In genomic region chr5:51383494-51384081, GRCh38 we compare ENCODE assay signal across 9 cellular contexts. TPM values are rescaled to one million over a fixed set of nuclear protein-coding genes. Genes with fewer than 3 reads are reported as not detected.
DNase-seq lines count a peak whose midpoint lies in the region; ATAC-seq and TF ChIP-seq lines count a peak whose summit lies in the region.
"Had no signal": no experiment of that assay in that cellular context is flagged by ENCODE, and none has a peak within 500 bp of the region (broad histone marks: within the 10 kb centered on the region; RNA-seq: fewer than 3 reads in every experiment).

No MANE protein-coding gene starts in this region.

- H4K91ac ChIP-seq in mesenchymal stem cell (ENCODE audit: low read length) = no peak overlapping the region

- peak overlapping the region; percentile 66 to 84 for H3K18ac ChIP-seq in mesenchymal stem cell (ENCODE audit: low read depth in 1 of 2, low read length in 2 of 2)

- peak overlapping the region; percentile 8 for H3K4me3 ChIP-seq in right cardiac atrium (ENCODE audit: low read length)
- no peak overlapping the region for H3K4me3 ChIP-seq in body of pancreas
- peak overlapping the region; percentile 55 to 72 for H3K4me3 ChIP-seq in mesenchymal stem cell (ENCODE audit: insufficient read depth in 1 of 2, low read depth in 1 of 2, low read length in 2 of 2)

- H4K8ac ChIP-seq in mesenchymal stem cell (ENCODE audit: low read length) = peak overlapping the region; percentile 49

- no peak overlapping the region for H2BK5ac ChIP-seq in mesenchymal stem cell (ENCODE audit: low read depth, low read length, poor library complexity, severe bottlenecking)

- intact Hi-C loops in right cardiac atrium (cut with DNase I) = no loop called here
- intact Hi-C loops in Right ventricle myocardium superior (cut with DNase I) = no loop called here
- intact Hi-C loops in body of pancreas (cut with DNase I) = no loop called here

- H3K4me1 ChIP-seq in right cardiac atrium (ENCODE audit: control insufficient read depth, insufficient read depth, low read length) (no peaks in the 10 kb centered on the region), body of pancreas (peaks cover 36% of the 10 kb centered on the region), mesenchymal stem cell (ENCODE audit: control insufficient read depth, insufficient read depth, low read depth, low read length) (peaks cover 21% of the 10 kb centered on the region)

- ATAC-seq in right cardiac atrium (no peak), Right ventricle myocardium superior (ENCODE audit: poor library complexity) (no peak), body of pancreas (peak; percentile 15), HG02642 (IDR thresholded peaks at IDR 0.05; ENCODE audit: poor library complexity, unreplicated experiment) (no peak), GM18517 (IDR thresholded peaks at IDR 0.05; ENCODE audit: unreplicated experiment) (no peak)

- H3K79me1 ChIP-seq in mesenchymal stem cell (replicated peaks; ENCODE audit: low read length, poor library complexity, severe bottlenecking) = no peaks in the 10 kb centered on the region

- H3K9me3 ChIP-seq in right cardiac atrium (ENCODE audit: control insufficient read depth, low read length) (no peaks in the 10 kb centered on the region), body of pancreas (no peaks in the 10 kb centered on the region), mesenchymal stem cell (ENCODE audit: control insufficient read depth, low read length) (no peaks in the 10 kb centered on the region)

- peak overlapping the region; percentile 36 for H2AFZ ChIP-seq in mesenchymal stem cell (ENCODE audit: low read depth, low read length)

- DNase-seq in right cardiac atrium (no peak), Right ventricle myocardium superior (no peak), body of pancreas (no peak), mesenchymal stem cell (peak; percentile 67), NCI-H526 (lab: John Stamatoyannopoulos, UW) (no peak), nucleus accumbens (lab: John Stamatoyannopoulos, UW) (no peak)
- DNase-seq: activated CD4-positive, alpha-beta memory T cell treated with anti-CD3 and anti-CD28 coated beads for 36 hours had no signal

- H3K23ac ChIP-seq in mesenchymal stem cell (ENCODE audit: low read length in 2 of 2) = peak overlapping the region in 1 of 2 experiments; percentile 67

- TF ChIP-seq CTCF in body of pancreas (IDR thresholded peaks at IDR 0.05) = no peak

- peak overlapping the region; percentile 15 for H2BK120ac ChIP-seq in mesenchymal stem cell (ENCODE audit: low read depth, low read length)

- H3K27me3 ChIP-seq in right cardiac atrium (ENCODE audit: control insufficient read depth, insufficient read depth) (peaks cover 10% of the 10 kb centered on the region), body of pancreas (peaks cover 7 to 58% of the 10 kb centered on the region in 2 donors), mesenchymal stem cell (ENCODE audit: control insufficient read depth in 1 of 2, insufficient read depth in 1 of 2, low read length in 2 of 2) (peaks cover 76 to 94% of the 10 kb centered on the region in 2 experiments)

- H3K4ac ChIP-seq in mesenchymal stem cell (ENCODE audit: low read depth in 1 of 2, low read length in 2 of 2) = peak overlapping the region in 1 of 2 experiments; percentile 42

- H2AK5ac ChIP-seq in mesenchymal stem cell (ENCODE audit: low read length, severe bottlenecking) = no peak overlapping the region

- H2BK12ac ChIP-seq in mesenchymal stem cell (ENCODE audit: low read length in 2 of 2) = no peak overlapping the region

- H3K36me3 ChIP-seq in body of pancreas (replicated peaks in 1 of 2; ENCODE audit: insufficient read depth in 1 of 2, low read depth in 2 of 2) (no peaks in the 10 kb centered on the region), mesenchymal stem cell (ENCODE audit: control insufficient read depth in 1 of 2, insufficient read depth in 2 of 2, low read depth in 1 of 2, low read length in 2 of 2) (no peaks in the 10 kb centered on the region)

- H3K14ac ChIP-seq in mesenchymal stem cell (ENCODE audit: low read length in 2 of 2) = no peak overlapping the region

- peak overlapping the region; percentile 7 for H3K9ac ChIP-seq in mesenchymal stem cell (ENCODE audit: low read length)

- H3K4me2 ChIP-seq in mesenchymal stem cell (ENCODE audit: low read length, poor library complexity, severe bottlenecking) = peak overlapping the region; percentile 99

- no peak overlapping the region for H3K27ac ChIP-seq in right cardiac atrium (ENCODE audit: low read length)
- H3K27ac ChIP-seq in body of pancreas = peak overlapping the region in 1 of 4 donors; percentile 68
- no peak overlapping the region for H3K27ac ChIP-seq in mesenchymal stem cell (ENCODE audit: low read length, poor library complexity, severe bottlenecking)

- 1% methylated on average over 17 of the region's 17 CpGs for WGBS in right cardiac atrium
- 1 to 2% methylated on average over 11 to 17 of the region's 17 CpGs for WGBS in body of pancreas, 2 donors
- 0% methylated on average over 17 of the region's 17 CpGs for WGBS in mesenchymal stem cell

- no peak overlapping the region for H2BK15ac ChIP-seq in mesenchymal stem cell (ENCODE audit: low read depth, poor library complexity, severe bottlenecking)

- no peak for TF ChIP-seq POLR2A in body of pancreas (IDR thresholded peaks at IDR 0.05)

RNA-seq across cellular contexts. Expression of gene ISL1, which starts 0.3 kb away (rescaled TPM):
- total RNA-seq in right cardiac atrium = not detected
- polyA plus RNA-seq in right cardiac atrium = not detected
- total RNA-seq in Right ventricle myocardium superior = not detected
- total RNA-seq in body of pancreas = 1 to 10 TPM; 1.6 to 2.9 TPM
- polyA plus RNA-seq in mesenchymal stem cell (2013, experiment 1 of 2) = 5.6 TPM
- 5.6 TPM for polyA plus RNA-seq in mesenchymal stem cell (2013, experiment 2 of 2)
- total RNA-seq: activated CD4-positive, alpha-beta memory T cell treated with anti-CD3 and anti-CD28 coated beads for 36 hours had no signal

Comparison
In these comparisons a context has a peak if more than half of its experiments do, and no peak if none do; other contexts are left out.
1. H3K4me3 ChIP-seq: peak in right cardiac atrium (single experiment) and mesenchymal stem cell (2 of 2); none in body of pancreas (0 of 2).